In genomic region chr19:50383307-50383851, GRCh38 we compare ENCODE assay signal across 8 cellular contexts. TPM values are rescaled to one million over a fixed set of nuclear protein-coding genes. Genes with fewer than 3 reads are reported as not detected.
DNase-seq lines count a peak whose midpoint lies in the region; ATAC-seq and TF ChIP-seq lines count a peak whose summit lies in the region.

No MANE protein-coding gene starts in this region.

- POLR2A ChIA-PET in activated CD8-positive, alpha-beta T cell treated with anti-CD3 and anti-CD28 coated beads for 36 hours (lab: Charles Lee) = interaction anchor here (1.0 to 2.3 kb wide), 6 partner anchors 8 to 93 kb away, joined by 3 to 11 read pairs (median 4); partner anchors contain the start of genes EMC10, GARIN5A, NAPSA and NR1H2

- H3K4me1 ChIP-seq in iPS-20b (ENCODE audit: insufficient read depth, low read length) = no peaks in the 10 kb centered on the region; the same call in 1 of the 2 replicates

- CTCF ChIA-PET in activated CD8-positive, alpha-beta T cell treated with anti-CD3 and anti-CD28 coated beads for 36 hours (lab: Charles Lee) = interaction anchor here (1.0 to 2.0 kb wide), 4 partner anchors 7 to 27 kb away, joined by 3 to 10 read pairs (median 7); partner anchors contain the start of gene NR1H2

- peak overlapping the region; percentile 96 for H3K4me3 Mint-ChIP-seq in activated T-cell treated with anti-CD3 and anti-CD28 coated beads, Interleukin-2, amount 50 U/mL, for 4 hours
- peak overlapping the region; percentile 94 for H3K4me3 Mint-ChIP-seq in activated CD8-positive, alpha-beta T cell treated with anti-CD3 and anti-CD28 coated beads for 36 hours

- no peak for TF ChIP-seq CTCF in activated CD8-positive, alpha-beta T cell treated with anti-CD3 and anti-CD28 coated beads for 36 hours (IDR thresholded peaks at IDR 0.05)

- peaks cover 31% of the 10 kb centered on the region for H3K36me3 Mint-ChIP-seq in activated T-cell treated with anti-CD3 and anti-CD28 coated beads, Interleukin-2, amount 50 U/mL, for 4 hours (ENCODE audit: insufficient read depth)
- H3K36me3 Mint-ChIP-seq in activated CD8-positive, alpha-beta T cell treated with anti-CD3 and anti-CD28 coated beads for 36 hours (ENCODE audit: low read depth) = peaks cover 39% of the 10 kb centered on the region

- H3K27me3 ChIP-seq in iPS-20b (ENCODE audit: insufficient read depth, low read length) = no peaks in the 10 kb centered on the region; the same call in 1 of the 2 replicates

- H3K27ac ChIP-seq in iPS-20b (ENCODE audit: low read length) = no peak overlapping the region
- peak overlapping the region; percentile 86 for H3K27ac ChIP-seq in substantia nigra (ENCODE audit: low read depth, low read length, poor library complexity, severe bottlenecking)

- H3K4me1 Mint-ChIP-seq in activated T-cell treated with anti-CD3 and anti-CD28 coated beads, Interleukin-2, amount 50 U/mL, for 4 hours (ENCODE audit: low read depth) = peaks cover 28% of the 10 kb centered on the region
- peaks cover 32% of the 10 kb centered on the region for H3K4me1 Mint-ChIP-seq in activated CD8-positive, alpha-beta T cell treated with anti-CD3 and anti-CD28 coated beads for 36 hours (ENCODE audit: low read depth)

- H3K27ac Mint-ChIP-seq in activated CD8-positive, alpha-beta T cell treated with anti-CD3 and anti-CD28 coated beads for 36 hours = peak overlapping the region; percentile 95

- no peaks in the 10 kb centered on the region for H3K9me3 Mint-ChIP-seq in activated T-cell treated with anti-CD3 and anti-CD28 coated beads, Interleukin-2, amount 50 U/mL, for 4 hours
- H3K9me3 Mint-ChIP-seq in activated CD8-positive, alpha-beta T cell treated with anti-CD3 and anti-CD28 coated beads for 36 hours = no peaks in the 10 kb centered on the region

- DNase-seq in activated T-cell treated with anti-CD3 and anti-CD28 coated beads, Interleukin-2, amount 50 U/mL, for 4 hours = no peak
- DNase-seq in activated T-cell treated with anti-CD3 and anti-CD28 coated beads, Interleukin-2, amount 50 U/mL, for 48 hours = no peak
- DNase-seq in activated CD8-positive, alpha-beta T cell treated with anti-CD3 and anti-CD28 coated beads for 36 hours = no peak
- DNase-seq in substantia nigra (lab: John Stamatoyannopoulos, UW) = peak in 1 of 49 donors; percentile 12
- no peak for DNase-seq in dermis blood vessel endothelial cell

- H3K9me3 ChIP-seq in iPS-20b (ENCODE audit: insufficient read depth, low read depth, low read length) = no peaks in the 10 kb centered on the region

- peak in 1 of 2 donors; percentile 19 for ATAC-seq in activated T-cell treated with anti-CD3 and anti-CD28 coated beads, Interleukin-2, amount 50 U/mL, for 4 hours
- ATAC-seq in activated CD8-positive, alpha-beta T cell treated with anti-CD3 and anti-CD28 coated beads for 36 hours = peak; percentile 10
- ATAC-seq in GM21737 (IDR thresholded peaks at IDR 0.05; ENCODE audit: unreplicated experiment) (no peak), GM19395 (IDR thresholded peaks at IDR 0.05; ENCODE audit: unreplicated experiment) (no peak)

- H3K27me3 Mint-ChIP-seq in activated T-cell treated with anti-CD3 and anti-CD28 coated beads, Interleukin-2, amount 50 U/mL, for 4 hours (ENCODE audit: low read depth) = no peaks in the 10 kb centered on the region
- H3K27me3 Mint-ChIP-seq in activated CD8-positive, alpha-beta T cell treated with anti-CD3 and anti-CD28 coated beads for 36 hours = no peaks in the 10 kb centered on the region

- peak overlapping the region; percentile 72 for H3K4me3 ChIP-seq in iPS-20b (ENCODE audit: low read length)

- intact Hi-C loops in activated CD8-positive, alpha-beta T cell treated with anti-CD3 and anti-CD28 coated beads for 36 hours (cut with micrococcal nuclease) = no loop called here

- H3K36me3 ChIP-seq in iPS-20b (ENCODE audit: insufficient read depth, low read depth, low read length) = peaks cover 58% of the 10 kb centered on the region

- H3K9ac ChIP-seq in iPS-20b (ENCODE audit: low read depth, low read length) = peak overlapping the region; percentile 75; the same call in 1 of the 2 replicates

RNA-seq across cellular contexts. Expression of gene POLD1, which starts 0.8 kb away (rescaled TPM):
- 100 to 1,000 TPM; 182 to 246 (median 214) TPM for total RNA-seq in activated T-cell treated with anti-CD3 and anti-CD28 coated beads, Interleukin-2, amount 50 U/mL, for 4 hours
- 100 to 1,000 TPM; 214 to 215 TPM for total RNA-seq in activated CD8-positive, alpha-beta T cell treated with anti-CD3 and anti-CD28 coated beads for 36 hours
- total RNA-seq in dermis blood vessel endothelial cell = 40.8 and 77.4 TPM in 2 replicates

RNA-seq across cellular contexts. Expression of gene NR1H2, which starts 7.1 kb away (rescaled TPM):
- total RNA-seq in activated T-cell treated with anti-CD3 and anti-CD28 coated beads, Interleukin-2, amount 50 U/mL, for 4 hours = 100 to 1,000 TPM; 106 to 107 (median 106) TPM
- total RNA-seq in activated CD8-positive, alpha-beta T cell treated with anti-CD3 and anti-CD28 coated beads for 36 hours = 10 to 100 TPM; 50.9 to 52.3 TPM
- 83.6 and 92.5 TPM in 2 replicates for total RNA-seq in dermis blood vessel endothelial cell

RNA-seq across cellular contexts. Expression of gene NAPSA, which starts 17.9 kb away (rescaled TPM):
- total RNA-seq in activated T-cell treated with anti-CD3 and anti-CD28 coated beads, Interleukin-2, amount 50 U/mL, for 4 hours = 10 to 100 TPM in 2 of 3 donors, 1 to 10 TPM in 1; 9.1 to 21.1 (median 10.4) TPM
- 10 to 100 TPM; 18.3 to 20.0 TPM for total RNA-seq in activated CD8-positive, alpha-beta T cell treated with anti-CD3 and anti-CD28 coated beads for 36 hours
- not detected in 2 replicates for total RNA-seq in dermis blood vessel endothelial cell

RNA-seq across cellular contexts. Expression of gene SPIB, which starts 35.4 kb away (rescaled TPM):
- 1 to 10 TPM; 1.9 to 6.7 (median 2.1) TPM for total RNA-seq in activated T-cell treated with anti-CD3 and anti-CD28 coated beads, Interleukin-2, amount 50 U/mL, for 4 hours
- total RNA-seq in activated CD8-positive, alpha-beta T cell treated with anti-CD3 and anti-CD28 coated beads for 36 hours = 1 to 10 TPM in 1 of 2 experiments, under 1 TPM in 1; 0.68 to 1.5 TPM
- total RNA-seq in dermis blood vessel endothelial cell = not detected in 2 replicates

RNA-seq across cellular contexts. Expression of gene MYBPC2, which starts 49.3 kb away (rescaled TPM):
- under 1 TPM in 2 of 3 donors, not detected in 1; 0.08 to 0.60 TPM for total RNA-seq in activated T-cell treated with anti-CD3 and anti-CD28 coated beads, Interleukin-2, amount 50 U/mL, for 4 hours
- under 1 TPM; 0.11 to 0.59 TPM for total RNA-seq in activated CD8-positive, alpha-beta T cell treated with anti-CD3 and anti-CD28 coated beads for 36 hours
- total RNA-seq in dermis blood vessel endothelial cell = 0.05 TPM in 1 of 2 replicates, not detected in the other

Comparison
In these comparisons a context has a peak if more than half of its experiments do, and no peak if none do; other contexts are left out.
1. RNA of gene NAPSA, which starts 17.9 kb away (total RNA-seq): 18.3 to 20.0 TPM in activated CD8-positive, alpha-beta T cell treated with anti-CD3 and anti-CD28 coated beads for 36 hours and 9.1 to 21.1 TPM in activated T-cell treated with anti-CD3 and anti-CD28 coated beads, Interleukin-2, amount 50 U/mL, for 4 hours; not detected in dermis blood vessel endothelial cell; every median in the first group is over 10 times any median in the second.